Comparison of ENCODE assay signal across 1 cellular context in the genomic region with DNA sequence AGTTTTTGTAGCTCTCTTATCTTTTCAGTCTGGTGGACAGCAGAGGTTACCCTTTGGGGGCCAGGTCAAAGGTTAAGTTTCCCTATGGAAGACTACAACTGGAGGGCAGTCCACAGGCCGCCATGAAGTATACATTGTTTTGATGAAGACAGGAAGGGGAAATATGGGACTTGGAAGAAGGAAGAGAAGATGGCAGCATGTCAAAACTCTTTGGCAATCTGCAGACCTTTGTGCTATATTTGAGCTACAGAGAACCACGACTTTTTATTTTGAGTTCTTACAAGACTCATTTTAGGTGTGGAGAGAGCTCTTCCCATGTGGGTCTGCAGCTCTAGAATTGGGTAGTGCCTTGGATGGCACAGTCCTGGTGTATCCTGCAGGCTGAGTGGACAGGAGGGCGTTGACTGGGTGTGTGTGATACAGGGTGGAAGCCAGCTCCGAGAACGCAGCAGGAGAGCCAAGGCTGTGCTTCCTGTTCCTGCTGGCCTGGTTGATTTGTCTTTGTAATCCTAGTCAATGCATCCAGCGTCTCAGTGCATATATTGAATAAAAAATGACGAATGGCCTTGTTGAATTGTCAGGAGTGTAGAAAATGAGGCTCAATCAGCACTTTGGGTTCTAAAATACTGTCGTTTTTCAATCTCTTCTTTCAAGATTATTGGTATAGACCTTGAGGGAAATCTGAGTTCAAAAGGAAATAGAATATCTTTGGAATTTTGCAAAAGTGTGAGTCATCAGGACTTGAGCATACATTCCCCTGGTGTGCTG.
TF ChIP-seq lines count a peak whose summit lies in the region.

No MANE protein-coding gene starts in this region.

TF ChIP-seq in HEK293, 187 proteins besides CTCF, POLR2A, EP300 and RAD21 (continued from another document):
- TF ChIP-seq, protein P1, sequence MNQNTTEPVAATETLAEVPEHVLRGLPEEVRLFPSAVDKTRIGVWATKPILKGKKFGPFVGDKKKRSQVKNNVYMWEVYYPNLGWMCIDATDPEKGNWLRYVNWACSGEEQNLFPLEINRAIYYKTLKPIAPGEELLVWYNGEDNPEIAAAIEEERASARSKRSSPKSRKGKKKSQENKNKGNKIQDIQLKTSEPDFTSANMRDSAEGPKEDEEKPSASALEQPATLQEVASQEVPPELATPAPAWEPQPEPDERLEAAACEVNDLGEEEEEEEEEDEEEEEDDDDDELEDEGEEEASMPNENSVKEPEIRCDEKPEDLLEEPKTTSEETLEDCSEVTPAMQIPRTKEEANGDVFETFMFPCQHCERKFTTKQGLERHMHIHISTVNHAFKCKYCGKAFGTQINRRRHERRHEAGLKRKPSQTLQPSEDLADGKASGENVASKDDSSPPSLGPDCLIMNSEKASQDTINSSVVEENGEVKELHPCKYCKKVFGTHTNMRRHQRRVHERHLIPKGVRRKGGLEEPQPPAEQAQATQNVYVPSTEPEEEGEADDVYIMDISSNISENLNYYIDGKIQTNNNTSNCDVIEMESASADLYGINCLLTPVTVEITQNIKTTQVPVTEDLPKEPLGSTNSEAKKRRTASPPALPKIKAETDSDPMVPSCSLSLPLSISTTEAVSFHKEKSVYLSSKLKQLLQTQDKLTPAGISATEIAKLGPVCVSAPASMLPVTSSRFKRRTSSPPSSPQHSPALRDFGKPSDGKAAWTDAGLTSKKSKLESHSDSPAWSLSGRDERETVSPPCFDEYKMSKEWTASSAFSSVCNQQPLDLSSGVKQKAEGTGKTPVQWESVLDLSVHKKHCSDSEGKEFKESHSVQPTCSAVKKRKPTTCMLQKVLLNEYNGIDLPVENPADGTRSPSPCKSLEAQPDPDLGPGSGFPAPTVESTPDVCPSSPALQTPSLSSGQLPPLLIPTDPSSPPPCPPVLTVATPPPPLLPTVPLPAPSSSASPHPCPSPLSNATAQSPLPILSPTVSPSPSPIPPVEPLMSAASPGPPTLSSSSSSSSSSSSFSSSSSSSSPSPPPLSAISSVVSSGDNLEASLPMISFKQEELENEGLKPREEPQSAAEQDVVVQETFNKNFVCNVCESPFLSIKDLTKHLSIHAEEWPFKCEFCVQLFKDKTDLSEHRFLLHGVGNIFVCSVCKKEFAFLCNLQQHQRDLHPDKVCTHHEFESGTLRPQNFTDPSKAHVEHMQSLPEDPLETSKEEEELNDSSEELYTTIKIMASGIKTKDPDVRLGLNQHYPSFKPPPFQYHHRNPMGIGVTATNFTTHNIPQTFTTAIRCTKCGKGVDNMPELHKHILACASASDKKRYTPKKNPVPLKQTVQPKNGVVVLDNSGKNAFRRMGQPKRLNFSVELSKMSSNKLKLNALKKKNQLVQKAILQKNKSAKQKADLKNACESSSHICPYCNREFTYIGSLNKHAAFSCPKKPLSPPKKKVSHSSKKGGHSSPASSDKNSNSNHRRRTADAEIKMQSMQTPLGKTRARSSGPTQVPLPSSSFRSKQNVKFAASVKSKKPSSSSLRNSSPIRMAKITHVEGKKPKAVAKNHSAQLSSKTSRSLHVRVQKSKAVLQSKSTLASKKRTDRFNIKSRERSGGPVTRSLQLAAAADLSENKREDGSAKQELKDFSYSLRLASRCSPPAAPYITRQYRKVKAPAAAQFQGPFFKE (tag by site-specific recombination; IDR thresholded peaks at IDR 0.05; ENCODE audit: borderline replicate concordance) = no peak
- 0 out of 2 replicates have a peak, but pooled peaks have one; percentile 15 for TF ChIP-seq PRDM1 (tag by site-specific recombination; IDR thresholded peaks at IDR 0.05)
- no peak for TF ChIP-seq ZNF155 (tag by site-specific recombination; IDR thresholded peaks at IDR 0.05)
- TF ChIP-seq GLIS2 (tag by site-specific recombination; IDR thresholded peaks at IDR 0.05) = no peak
- TF ChIP-seq, protein P2, sequence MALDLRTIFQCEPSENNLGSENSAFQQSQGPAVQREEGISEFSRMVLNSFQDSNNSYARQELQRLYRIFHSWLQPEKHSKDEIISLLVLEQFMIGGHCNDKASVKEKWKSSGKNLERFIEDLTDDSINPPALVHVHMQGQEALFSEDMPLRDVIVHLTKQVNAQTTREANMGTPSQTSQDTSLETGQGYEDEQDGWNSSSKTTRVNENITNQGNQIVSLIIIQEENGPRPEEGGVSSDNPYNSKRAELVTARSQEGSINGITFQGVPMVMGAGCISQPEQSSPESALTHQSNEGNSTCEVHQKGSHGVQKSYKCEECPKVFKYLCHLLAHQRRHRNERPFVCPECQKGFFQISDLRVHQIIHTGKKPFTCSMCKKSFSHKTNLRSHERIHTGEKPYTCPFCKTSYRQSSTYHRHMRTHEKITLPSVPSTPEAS (tag by site-specific recombination; IDR thresholded peaks at IDR 0.05) = no peak
- no peak for TF ChIP-seq SP2 (tag by site-specific recombination; IDR thresholded peaks at IDR 0.05)
TF ChIP-seq in HEK293: peak in this region for 3.
